Comparison of ENCODE assay signal across 15 cellular contexts in the genomic region with DNA sequence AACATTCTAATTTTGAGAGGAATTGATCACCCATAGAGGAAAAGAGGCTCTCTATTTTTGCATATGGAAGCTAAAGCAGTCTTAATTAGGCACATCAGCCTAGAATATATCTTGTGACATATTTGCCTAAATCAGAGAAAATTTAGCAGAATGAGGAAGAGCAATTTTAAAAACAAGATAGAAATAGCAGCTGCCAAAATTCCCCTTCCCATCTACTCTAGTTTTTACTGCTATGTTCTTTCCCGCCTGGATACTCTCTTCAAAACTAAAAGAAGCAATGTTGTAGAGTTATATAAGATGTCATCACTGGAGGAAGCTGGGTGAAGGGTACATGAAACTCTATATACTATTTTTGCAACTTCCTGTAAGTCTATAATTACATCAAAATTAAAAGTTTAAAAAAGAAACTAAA.
A peak's percentile ranks its signal among the peaks of the same experiment; 100 is the strongest.
DNase-seq lines count a peak whose midpoint lies in the region; ATAC-seq, FAIRE-seq and TF ChIP-seq lines count a peak whose summit lies in the region.
"Had no signal": no experiment of that assay in that cellular context is flagged by ENCODE, and none has a peak within 500 bp of the region (broad histone marks: within the 10 kb centered on the region; RNA-seq: fewer than 3 reads in every experiment).

No MANE protein-coding gene starts in this region.

- H3K9me3 Mint-ChIP-seq in activated naive CD8-positive, alpha-beta T cell treated with anti-CD3 and anti-CD28 coated beads for 36 hours, result no peaks in the 10 kb centered on the region

- H4K20me1 ChIP-seq in BLaER1 treated with 17β-estradiol and CSF1 and Interleukin-3, amounts not matched to agents 10 nM and 100 nM, result no peaks in the 10 kb centered on the region; a peak in 2 of 22 replicates
- H4K20me1 ChIP-seq in Karpas-422 (ENCODE audit: insufficient read depth, low read depth, low read length), result no peaks in the 10 kb centered on the region

- H3K4me3 ChIP-seq in BLaER1 treated with 17β-estradiol and CSF1 and Interleukin-3, amounts not matched to agents 10 nM and 100 nM, result peak overlapping the region in 2 of 10 experiments; percentile 5 to 7; a peak in 3 of 20 replicates
- peak overlapping the region; percentile 46 for H3K4me3 ChIP-seq in Karpas-422 (ENCODE audit: low read length)
- H3K4me3 ChIP-seq: dorsolateral prefrontal cortex, right lobe of liver had no signal

- peak overlapping the region in 9 of 11 experiments; percentile 17 to 69 (median 46); a peak in 11 of 22 replicates for H3K9ac ChIP-seq in BLaER1 treated with 17β-estradiol and CSF1 and Interleukin-3, amounts not matched to agents 10 nM and 100 nM
- H3K9ac ChIP-seq in Karpas-422 (ENCODE audit: low read length), result peak overlapping the region; percentile 50

- H3K36me3 Mint-ChIP-seq in activated naive CD8-positive, alpha-beta T cell treated with anti-CD3 and anti-CD28 coated beads for 36 hours, result peaks cover 30% of the 10 kb centered on the region

- no peak overlapping the region for H2AFZ ChIP-seq in Karpas-422 (ENCODE audit: low read length)

- H3K4me1 Mint-ChIP-seq in activated naive CD8-positive, alpha-beta T cell treated with anti-CD3 and anti-CD28 coated beads for 36 hours, result peaks cover 34% of the 10 kb centered on the region

- H3K79me2 ChIP-seq in Karpas-422 (ENCODE audit: low read length), result no peaks in the 10 kb centered on the region

- no peak for FAIRE-seq in GM12891 (lab: Jason Lieb, UNC)
- FAIRE-seq: H1, HepG2 had no signal

- H3K27ac Mint-ChIP-seq in activated naive CD8-positive, alpha-beta T cell treated with anti-CD3 and anti-CD28 coated beads for 36 hours, result peak overlapping the region; percentile 69

- H3K9me2 ChIP-seq in Karpas-422 (replicated peaks; ENCODE audit: insufficient read depth, low read length), result no peaks in the 10 kb centered on the region

- H3K9me3 ChIP-seq in BLaER1 treated with 17β-estradiol and CSF1 and Interleukin-3, amounts not matched to agents 10 nM and 100 nM (replicated peaks in 1 of 11), result peaks cover 0 to 7% (median 3%) of the 10 kb centered on the region in 11 experiments; a peak in 5 of 22 replicates
- no peaks in the 10 kb centered on the region for H3K9me3 ChIP-seq in Karpas-422 (ENCODE audit: low read length)
- H3K9me3 ChIP-seq: right lobe of liver had no signal

- no peak overlapping the region for H3K4me3 Mint-ChIP-seq in activated naive CD8-positive, alpha-beta T cell treated with anti-CD3 and anti-CD28 coated beads for 36 hours

- H3K4me1 ChIP-seq in BLaER1 treated with 17β-estradiol and CSF1 and Interleukin-3, amounts not matched to agents 10 nM and 100 nM, result peaks cover 45 to 69% (median 51%) of the 10 kb centered on the region in 10 experiments
- H3K4me1 ChIP-seq in Karpas-422 (ENCODE audit: low read length), result peaks cover 88% of the 10 kb centered on the region

- no peak for ATAC-seq in GM19023 (IDR thresholded peaks at IDR 0.05; ENCODE audit: unreplicated experiment)
- no peak for ATAC-seq in GM18870 (IDR thresholded peaks at IDR 0.05; ENCODE audit: unreplicated experiment)
- ATAC-seq: HepG2 had no signal

- H3K27ac ChIP-seq in BLaER1 treated with 17β-estradiol and CSF1 and Interleukin-3, amounts not matched to agents 10 nM and 100 nM, result peak overlapping the region; percentile 59 to 79 (median 68); a peak in 20 of 22 replicates
- H3K27ac ChIP-seq in Karpas-422 (ENCODE audit: low read length), result peak overlapping the region; percentile 94
- H3K27ac ChIP-seq: C4-2B, right lobe of liver had no signal

- DNase-seq in GM12891 (ENCODE audit: insufficient read length, low spot score), result no peak
- peak; percentile 69 for DNase-seq in Karpas-422
- DNase-seq in activated naive CD8-positive, alpha-beta T cell treated with anti-CD3 and anti-CD28 coated beads for 36 hours, result no peak
- no peak for DNase-seq in stimulated activated CD4-positive, alpha-beta T cell treated with anti-CD3 and anti-CD28 coated beads, Interleukin-4, amount 100 ng/mL, for 4 hours
- DNase-seq in stimulated activated CD8-positive, alpha-beta memory T cell treated with anti-CD3 and anti-CD28 coated beads, Interleukin-4, amount 100 ng/mL, for 48 hours, result no peak
- DNase-seq: dorsolateral prefrontal cortex, NCI-H1694, right lobe of liver, SW 1271 had no signal

- TF ChIP-seq POLR2A in GM12891 (IDR thresholded peaks at IDR 0.05; ENCODE audit: low read depth, low read length), result no peak

- no peaks in the 10 kb centered on the region for H3K27me3 Mint-ChIP-seq in activated naive CD8-positive, alpha-beta T cell treated with anti-CD3 and anti-CD28 coated beads for 36 hours

- H3K27me3 ChIP-seq in BLaER1 treated with 17β-estradiol and CSF1 and Interleukin-3, amounts not matched to agents 10 nM and 100 nM, result no peaks in the 10 kb centered on the region
- no peaks in the 10 kb centered on the region for H3K27me3 ChIP-seq in Karpas-422 (ENCODE audit: low read length)
- H3K27me3 ChIP-seq: dorsolateral prefrontal cortex, right lobe of liver had no signal

- peaks cover 56 to 84% (median 74%) of the 10 kb centered on the region in 11 experiments for H3K36me3 ChIP-seq in BLaER1 treated with 17β-estradiol and CSF1 and Interleukin-3, amounts not matched to agents 10 nM and 100 nM
- no peaks in the 10 kb centered on the region for H3K36me3 ChIP-seq in Karpas-422 (ENCODE audit: insufficient read depth, low read length)

- H3K4me2 ChIP-seq in BLaER1 treated with 17β-estradiol and CSF1 and Interleukin-3, amounts not matched to agents 10 nM and 100 nM, result peak overlapping the region; percentile 48 to 91 (median 73)
- H3K4me2 ChIP-seq in Karpas-422 (ENCODE audit: low read depth, low read length, poor library complexity, severe bottlenecking), result peak overlapping the region; percentile 59

TF ChIP-seq in GM12891, 5 proteins besides CTCF, POLR2A, EP300 and RAD21:
- TF ChIP-seq TAF1 (IDR thresholded peaks at IDR 0.05; ENCODE audit: low read depth, low read length) (no peak), SPI1 (IDR thresholded peaks at IDR 0.05; ENCODE audit: low read depth, low read length) (peak; percentile 70), PAX5 (IDR thresholded peaks at IDR 0.05; ENCODE audit: insufficient read depth, low read length, severe bottlenecking) (no peak), POLR2AphosphoS5 (IDR thresholded peaks at IDR 0.05; ENCODE audit: low read depth, low read length) (no peak), POU2F2 (IDR thresholded peaks at IDR 0.05; ENCODE audit: low read depth, low read length) (no peak)
